ENCODE assay signal across 3 cellular contexts in genomic region chr10:1372212-1372611, GRCh38.
TF ChIP-seq lines count a peak whose summit lies in the region.

No MANE protein-coding gene starts in this region.

TF ChIP-seq in SK-N-SH, 30 proteins besides CTCF, POLR2A, EP300 and RAD21 (continued from another document):
- TF ChIP-seq EZH2phosphoT487 (IDR thresholded peaks at IDR 0.05; ENCODE audit: borderline replicate concordance, low read depth) (no peak), YY1 (IDR thresholded peaks at IDR 0.05; ENCODE audit: low read depth) (no peak), SIN3A (IDR thresholded peaks at IDR 0.05; ENCODE audit: borderline replicate concordance, low read depth, low read length) (no peak)

TF ChIP-seq in SK-N-SH treated with all-trans-retinoic acid at 6 μM for 48 hours, 23 proteins besides CTCF, POLR2A, EP300 and RAD21 (continued from another document):
- TF ChIP-seq ESRRG (CRISPR knock-in tag; IDR thresholded peaks at IDR 0.05) (no peak), ZFP3 (CRISPR knock-in tag; IDR thresholded peaks at IDR 0.05) (no peak)
- TF ChIP-seq, protein P1, sequence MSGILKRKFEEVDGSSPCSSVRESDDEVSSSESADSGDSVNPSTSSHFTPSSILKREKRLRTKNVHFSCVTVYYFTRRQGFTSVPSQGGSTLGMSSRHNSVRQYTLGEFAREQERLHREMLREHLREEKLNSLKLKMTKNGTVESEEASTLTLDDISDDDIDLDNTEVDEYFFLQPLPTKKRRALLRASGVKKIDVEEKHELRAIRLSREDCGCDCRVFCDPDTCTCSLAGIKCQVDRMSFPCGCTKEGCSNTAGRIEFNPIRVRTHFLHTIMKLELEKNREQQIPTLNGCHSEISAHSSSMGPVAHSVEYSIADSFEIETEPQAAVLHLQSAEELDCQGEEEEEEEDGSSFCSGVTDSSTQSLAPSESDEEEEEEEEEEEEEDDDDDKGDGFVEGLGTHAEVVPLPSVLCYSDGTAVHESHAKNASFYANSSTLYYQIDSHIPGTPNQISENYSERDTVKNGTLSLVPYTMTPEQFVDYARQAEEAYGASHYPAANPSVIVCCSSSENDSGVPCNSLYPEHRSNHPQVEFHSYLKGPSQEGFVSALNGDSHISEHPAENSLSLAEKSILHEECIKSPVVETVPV (CRISPR knock-in tag; IDR thresholded peaks at IDR 0.05), result no peak

TF ChIP-seq in H1, 55 proteins besides CTCF, POLR2A, EP300 and RAD21 (continued from another document):
- TF ChIP-seq RFX5 (IDR thresholded peaks at IDR 0.05; ENCODE audit: borderline replicate concordance, low read depth, low read length), result no peak
- TF ChIP-seq SRF (IDR thresholded peaks at IDR 0.05; ENCODE audit: low read depth, low read length), result no peak
- TF ChIP-seq TAF1 (IDR thresholded peaks at IDR 0.05; ENCODE audit: low read depth, low read length), result no peak
- no peak for TF ChIP-seq ATF3 (IDR thresholded peaks at IDR 0.05; ENCODE audit: insufficient read depth, low read depth, low read length)
- no peak for TF ChIP-seq FOSL1 (IDR thresholded peaks at IDR 0.05; ENCODE audit: insufficient read depth, low read depth, low read length)
- no peak for TF ChIP-seq GTF2F1 (IDR thresholded peaks at IDR 0.05; ENCODE audit: borderline replicate concordance, low read depth, low read length)
